ENCODE assay signal across 1 cellular context in the genomic region with DNA sequence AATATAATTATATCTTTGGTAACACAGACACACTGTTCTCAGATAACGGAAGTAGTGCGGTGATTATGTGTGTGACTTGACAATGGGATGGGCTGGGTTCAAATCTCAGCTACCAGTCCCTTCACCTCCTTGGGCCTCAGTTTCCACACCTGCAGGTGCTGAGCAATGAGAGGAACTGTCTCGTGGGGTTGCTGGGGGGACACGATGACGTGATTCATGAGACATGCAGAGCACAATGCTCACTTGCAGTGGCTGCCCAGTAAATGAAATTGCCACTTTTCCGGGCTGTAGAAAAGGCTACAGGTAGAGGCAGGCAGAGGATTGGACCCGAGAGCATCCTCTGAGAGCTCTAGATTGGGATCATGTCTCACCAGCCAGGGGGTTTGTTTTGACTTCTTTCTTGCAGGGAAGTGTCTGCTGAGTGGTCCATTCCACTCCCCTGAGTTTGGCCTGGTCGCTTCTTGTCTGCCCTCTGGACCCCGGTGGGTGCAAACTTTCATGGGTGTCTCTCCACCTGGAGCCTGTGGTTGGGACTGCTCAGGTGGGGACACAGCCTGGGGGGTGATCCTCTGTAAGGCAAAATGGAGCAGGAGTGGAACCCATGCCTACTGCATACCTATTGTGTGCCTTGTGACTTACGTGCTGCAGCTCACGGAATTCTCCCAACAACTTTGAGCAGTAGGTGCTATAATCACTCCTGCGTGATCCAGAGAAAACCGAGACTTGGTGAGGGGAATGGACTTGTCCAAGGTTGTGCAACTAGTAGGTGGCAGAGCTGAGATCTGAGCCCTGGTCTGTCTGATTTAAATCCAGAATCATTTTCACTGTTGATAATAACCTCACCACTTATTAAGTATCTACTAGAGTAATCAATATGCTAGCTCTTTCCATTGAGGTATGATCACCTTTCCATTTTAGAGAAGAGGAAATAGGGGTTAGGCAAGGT.
TF ChIP-seq lines count a peak whose summit lies in the region.

No MANE protein-coding gene starts in this region.

TF ChIP-seq in IMR-90, 13 proteins besides CTCF, POLR2A, EP300 and RAD21 (continued from another document):
- no peak for TF ChIP-seq RFX5 (IDR thresholded peaks at IDR 0.05; ENCODE audit: low read depth, low read length)
- TF ChIP-seq, protein P1, sequence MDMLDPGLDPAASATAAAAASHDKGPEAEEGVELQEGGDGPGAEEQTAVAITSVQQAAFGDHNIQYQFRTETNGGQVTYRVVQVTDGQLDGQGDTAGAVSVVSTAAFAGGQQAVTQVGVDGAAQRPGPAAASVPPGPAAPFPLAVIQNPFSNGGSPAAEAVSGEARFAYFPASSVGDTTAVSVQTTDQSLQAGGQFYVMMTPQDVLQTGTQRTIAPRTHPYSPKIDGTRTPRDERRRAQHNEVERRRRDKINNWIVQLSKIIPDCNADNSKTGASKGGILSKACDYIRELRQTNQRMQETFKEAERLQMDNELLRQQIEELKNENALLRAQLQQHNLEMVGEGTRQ (IDR thresholded peaks at IDR 0.05; ENCODE audit: low read depth, low read length) = no peak
- TF ChIP-seq, protein P2, sequence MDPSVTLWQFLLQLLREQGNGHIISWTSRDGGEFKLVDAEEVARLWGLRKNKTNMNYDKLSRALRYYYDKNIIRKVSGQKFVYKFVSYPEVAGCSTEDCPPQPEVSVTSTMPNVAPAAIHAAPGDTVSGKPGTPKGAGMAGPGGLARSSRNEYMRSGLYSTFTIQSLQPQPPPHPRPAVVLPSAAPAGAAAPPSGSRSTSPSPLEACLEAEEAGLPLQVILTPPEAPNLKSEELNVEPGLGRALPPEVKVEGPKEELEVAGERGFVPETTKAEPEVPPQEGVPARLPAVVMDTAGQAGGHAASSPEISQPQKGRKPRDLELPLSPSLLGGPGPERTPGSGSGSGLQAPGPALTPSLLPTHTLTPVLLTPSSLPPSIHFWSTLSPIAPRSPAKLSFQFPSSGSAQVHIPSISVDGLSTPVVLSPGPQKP (IDR thresholded peaks at IDR 0.05; ENCODE audit: borderline replicate concordance, low read depth, low read length) = no peak
